Comparison of ENCODE assay signal across 8 cellular contexts in the genomic region with DNA sequence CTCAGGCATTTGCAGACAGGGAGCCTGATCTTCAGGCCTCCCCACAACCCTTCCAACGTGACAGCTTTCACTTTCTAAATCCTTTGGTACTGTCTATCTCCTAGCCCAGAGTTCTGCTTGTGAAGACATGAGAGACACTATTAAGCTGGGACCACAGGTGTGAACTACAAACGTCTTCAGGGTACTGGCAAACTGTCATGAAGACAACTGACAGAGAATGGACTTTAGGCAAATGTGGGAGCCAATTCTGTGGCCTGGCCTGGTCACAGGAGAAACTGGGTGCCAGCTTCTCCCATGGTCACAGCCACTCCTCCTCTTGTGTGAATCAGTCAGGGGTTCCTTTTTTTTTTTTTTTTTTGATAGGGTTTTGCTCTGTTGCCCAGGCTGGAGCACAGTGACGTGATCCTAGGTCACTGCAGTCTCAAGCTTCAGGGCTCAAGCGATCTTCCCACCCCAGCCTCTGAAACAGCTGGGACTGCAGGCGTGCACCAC. TPM values are rescaled to one million over a fixed set of nuclear protein-coding genes. Genes with fewer than 3 reads are reported as not detected.
A peak's percentile ranks its signal among the peaks of the same experiment; 100 is the strongest.
DNase-seq lines count a peak whose midpoint lies in the region; ATAC-seq and TF ChIP-seq lines count a peak whose summit lies in the region.

No MANE protein-coding gene starts in this region.

- H3K27me3 ChIP-seq in heart left ventricle, result no peaks in the 10 kb centered on the region
- no peaks in the 10 kb centered on the region for H3K27me3 ChIP-seq in subcutaneous abdominal adipose tissue (ENCODE audit: control insufficient read depth in 5 of 5, insufficient read depth in 4 of 5, low read length in 5 of 5)

- POLR2A ChIA-PET in activated CD8-positive, alpha-beta T cell treated with anti-CD3 and anti-CD28 coated beads, Interleukin-2, amount 10 ng/mL, durations not matched to agents 7 days and 5 days (lab: Charles Lee), result interaction anchor here (1.0 to 3.8 kb wide), 7 partner anchors 8 to 147 kb away, joined by 3 to 49 read pairs (median 7); a partner anchor contains a TSS

- 80 to 86% (median 84%) methylated on average over 5 of the region's 5 CpGs for WGBS in heart left ventricle, 4 donors

- DNase-seq in heart left ventricle (no peak), Right ventricle myocardium inferior (ENCODE audit: missing footprints) (no peak), RKO (ENCODE audit: low spot score) (no peak), SHP77 treated with DMSO at 0.1 percent for 48 hours (lab: John Stamatoyannopoulos, UW) (no peak), SW480 (ENCODE audit: low spot score) (no peak)
- peak; percentile 70 for DNase-seq in activated CD8-positive, alpha-beta T cell treated with anti-CD3 and anti-CD28 coated beads, Interleukin-2, amount 10 ng/mL, durations not matched to agents 7 days and 5 days

- H3K9ac ChIP-seq in subcutaneous abdominal adipose tissue (ENCODE audit: low read length in 5 of 5), result no peak overlapping the region

- H3K27me3 Mint-ChIP-seq in activated CD8-positive, alpha-beta T cell treated with anti-CD3 and anti-CD28 coated beads, Interleukin-2, amount 10 ng/mL, durations not matched to agents 7 days and 5 days (ENCODE audit: low read depth), result no peaks in the 10 kb centered on the region

- H3K9me3 ChIP-seq in heart left ventricle (peaks cover 0 to 21% (median 0%) of the 10 kb centered on the region in 12 donors), subcutaneous abdominal adipose tissue (ENCODE audit: control insufficient read depth in 5 of 5, low read length in 5 of 5) (no peaks in the 10 kb centered on the region)

- peak overlapping the region; percentile 64 for H3K4me3 Mint-ChIP-seq in activated CD8-positive, alpha-beta T cell treated with anti-CD3 and anti-CD28 coated beads, Interleukin-2, amount 10 ng/mL, durations not matched to agents 7 days and 5 days

- no peak for TF ChIP-seq POLR2A in heart left ventricle (IDR thresholded peaks at IDR 0.05)

- ATAC-seq in heart left ventricle (peak in 3 of 4 donors; percentile 24 to 53 (median 28)), Right ventricle myocardium inferior (no peak), HG03066 (IDR thresholded peaks at IDR 0.05; ENCODE audit: low read depth, unreplicated experiment) (peak; percentile 81)
- ATAC-seq in activated CD8-positive, alpha-beta T cell treated with anti-CD3 and anti-CD28 coated beads, Interleukin-2, amount 10 ng/mL, durations not matched to agents 7 days and 5 days, result peak; percentile 94

- peak overlapping the region; percentile 95 for H3K27ac Mint-ChIP-seq in activated CD8-positive, alpha-beta T cell treated with anti-CD3 and anti-CD28 coated beads, Interleukin-2, amount 10 ng/mL, durations not matched to agents 7 days and 5 days

- H3K36me3 ChIP-seq in heart left ventricle (peaks cover 0 to 7% (median 0%) of the 10 kb centered on the region in 9 donors), subcutaneous abdominal adipose tissue (ENCODE audit: control insufficient read depth in 5 of 5, insufficient read depth in 5 of 5, low read length in 5 of 5) (no peaks in the 10 kb centered on the region)

- CTCF ChIA-PET in activated CD8-positive, alpha-beta T cell treated with anti-CD3 and anti-CD28 coated beads, Interleukin-2, amount 10 ng/mL, durations not matched to agents 7 days and 5 days (lab: Charles Lee), result interaction anchor here (0.8 to 2.8 kb wide), 4 partner anchors 10 to 147 kb away, joined by 3 to 43 read pairs (median 4); a partner anchor contains a TSS

- TF ChIP-seq CTCF in heart left ventricle (IDR thresholded peaks at IDR 0.05), result no peak

- no peaks in the 10 kb centered on the region for H3K9me3 Mint-ChIP-seq in activated CD8-positive, alpha-beta T cell treated with anti-CD3 and anti-CD28 coated beads, Interleukin-2, amount 10 ng/mL, durations not matched to agents 7 days and 5 days (ENCODE audit: insufficient read depth)

- H3K4me1 Mint-ChIP-seq in activated CD8-positive, alpha-beta T cell treated with anti-CD3 and anti-CD28 coated beads, Interleukin-2, amount 10 ng/mL, durations not matched to agents 7 days and 5 days (ENCODE audit: low read depth), result peaks cover 82% of the 10 kb centered on the region

- H3K27ac ChIP-seq in heart left ventricle (peak overlapping the region in 1 of 12 donors; percentile 81), subcutaneous abdominal adipose tissue (ENCODE audit: low read depth, low read length) (peak overlapping the region; percentile 32)

- H3K4me3 ChIP-seq in heart left ventricle (no peak overlapping the region), subcutaneous abdominal adipose tissue (ENCODE audit: low read depth in 1 of 5, low read length in 5 of 5) (no peak overlapping the region)

- H3K4me1 ChIP-seq in heart left ventricle (peaks cover 0 to 73% (median 0%) of the 10 kb centered on the region in 12 donors), subcutaneous abdominal adipose tissue (ENCODE audit: control insufficient read depth in 5 of 5, insufficient read depth in 5 of 5, low read length in 5 of 5) (peaks cover 0 to 33% (median 11%) of the 10 kb centered on the region in 5 donors)

- H3K36me3 Mint-ChIP-seq in activated CD8-positive, alpha-beta T cell treated with anti-CD3 and anti-CD28 coated beads, Interleukin-2, amount 10 ng/mL, durations not matched to agents 7 days and 5 days (ENCODE audit: low read depth), result peaks cover 85% of the 10 kb centered on the region

- intact Hi-C loops in heart left ventricle (cut with DNase I), result no loop called here
- intact Hi-C loops in Right ventricle myocardium inferior (cut with DNase I), result no loop called here

RNA-seq across cellular contexts. Expression of a gene that starts 10.4 kb away (rescaled TPM):
- total RNA-seq in heart left ventricle (10 to 100 TPM in 2 of 9 donors, 1 to 10 TPM in 6, under 1 TPM in 1; 0.89 to 20.8 (median 2.9) TPM), Right ventricle myocardium inferior (5.1 TPM)
- polyA plus RNA-seq in heart left ventricle, result 1 to 10 TPM in 1 of 2 donors, under 1 TPM in 1; 0.99 to 1.5 TPM
- total RNA-seq in activated CD8-positive, alpha-beta T cell treated with anti-CD3 and anti-CD28 coated beads, Interleukin-2, amount 10 ng/mL, durations not matched to agents 7 days and 5 days, result 10 to 100 TPM; 85.2 to 90.5 TPM

RNA-seq across cellular contexts. Expression of a gene that starts 52.1 kb away (rescaled TPM):
- total RNA-seq in heart left ventricle (10 to 100 TPM; 24.3 to 59.0 (median 33.7) TPM), Right ventricle myocardium inferior (37.2 TPM)
- 100 to 1,000 TPM in 1 of 2 donors, 10 to 100 TPM in 1; 45.3 to 144 TPM for polyA plus RNA-seq in heart left ventricle
- 10 to 100 TPM; 45.5 to 46.6 TPM for total RNA-seq in activated CD8-positive, alpha-beta T cell treated with anti-CD3 and anti-CD28 coated beads, Interleukin-2, amount 10 ng/mL, durations not matched to agents 7 days and 5 days
